ENCODE assay signal across 17 cellular contexts in the genomic region with DNA sequence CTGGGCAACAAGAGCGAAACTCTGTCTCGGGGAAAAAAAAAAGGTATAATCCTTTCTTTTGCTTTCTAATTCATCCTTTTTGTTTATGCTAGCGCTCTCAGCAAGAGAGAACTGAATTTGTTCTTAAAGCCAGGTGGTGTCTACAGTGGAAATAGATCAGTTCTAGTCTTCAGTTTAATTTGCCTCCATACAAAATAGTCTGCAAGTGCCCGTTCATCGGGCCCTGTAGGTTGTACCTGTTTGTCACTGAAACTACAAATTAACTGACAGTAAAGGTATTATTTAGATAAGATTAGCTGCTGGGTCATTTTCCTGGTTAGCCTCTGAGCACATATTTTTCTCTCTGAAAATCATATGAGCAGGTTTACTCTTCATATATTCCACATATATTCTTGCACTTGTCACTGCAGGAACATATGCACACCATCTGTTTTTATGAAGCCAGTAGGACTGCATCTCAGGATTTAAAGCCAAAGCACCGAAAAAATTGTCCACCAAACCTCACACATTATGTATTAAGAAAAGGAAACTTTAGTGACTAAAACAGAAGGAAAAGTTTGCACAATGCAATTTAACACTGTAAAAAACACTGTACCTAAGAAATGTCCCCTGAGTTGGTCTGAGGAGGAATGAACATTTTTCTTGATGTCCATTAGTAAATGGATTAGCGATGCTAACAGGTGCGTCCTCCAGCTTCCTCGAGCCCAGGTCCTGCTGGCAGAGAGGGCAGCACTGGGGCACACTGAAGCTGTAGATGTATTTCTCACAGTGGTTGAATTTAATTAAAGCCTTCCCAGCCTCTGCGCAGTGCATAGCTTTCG. TPM values are rescaled to one million over a fixed set of nuclear protein-coding genes. Genes with fewer than 3 reads are reported as not detected.
DNase-seq lines count a peak whose midpoint lies in the region; ATAC-seq, FAIRE-seq and TF ChIP-seq lines count a peak whose summit lies in the region.
"Had no signal": no experiment of that assay in that cellular context is flagged by ENCODE, and none has a peak within 500 bp of the region (broad histone marks: within the 10 kb centered on the region; RNA-seq: fewer than 3 reads in every experiment).

No MANE protein-coding gene starts in this region.

- intact Hi-C loops in mammary epithelial cell (cut with micrococcal nuclease): loop anchor here (1.0 kb wide), 1 partner anchor 11 kb away; no protein-coding TSS in a partner anchor
- intact Hi-C loops in kidney (cut with DNase I): no loop called here
- intact Hi-C loops in cardiac septum (cut with DNase I): no loop called here

- TSS peak; percentile 40 for BruUV-seq in mammary epithelial cell (replicated peaks; lab: Mats Ljungman, UMichigan)

- peak overlapping the region; percentile 25 for H3K9ac ChIP-seq in mammary epithelial cell (ENCODE audit: insufficient read depth, low read length)
- peak overlapping the region in 1 of 2 donors; percentile 48 for H3K9ac ChIP-seq in kidney (ENCODE audit: low read length in 2 of 2)

- dilution Hi-C loops in mammary epithelial cell (cut with HindIII; ENCODE audit: low sequenced_read_pairs): no loop called here

- no peak for TF ChIP-seq EP300 in Ishikawa (IDR thresholded peaks at IDR 0.05; ENCODE audit: borderline replicate concordance)

- H3K79me2 ChIP-seq in mammary epithelial cell (ENCODE audit: insufficient read depth, low read length): no peaks in the 10 kb centered on the region

- no peaks in the 10 kb centered on the region for H4K20me1 ChIP-seq in mammary epithelial cell (ENCODE audit: insufficient read depth, low read length)

- CTCF ChIA-PET in mammary epithelial cell (lab: Charles Lee; ENCODE audit: low non-redundant PET): interaction anchor here (0.5 to 0.6 kb wide), 2 partner anchors 13 to 25 kb away, joined by 3 to 4 read pairs; no protein-coding TSS in a partner anchor
- CTCF ChIA-PET in CD8-positive, alpha-beta memory T cell (lab: Charles Lee): interaction anchor here (1.2 kb wide), 1 partner anchor 15 kb away, joined by 3 read pairs; no protein-coding TSS in a partner anchor

- H3K27me3 ChIP-seq in mammary epithelial cell (ENCODE audit: insufficient read depth, low read length) (no peaks in the 10 kb centered on the region), small intestine (ENCODE audit: control insufficient read depth in 2 of 2, insufficient read depth in 2 of 2, low read length in 2 of 2) (no peaks in the 10 kb centered on the region)
- H3K27me3 ChIP-seq in CD8-positive, alpha-beta memory T cell (ENCODE audit: insufficient read depth, low read length, poor library complexity, severe bottlenecking): no peaks in the 10 kb centered on the region
- H3K27me3 ChIP-seq: right lobe of liver had no signal

- 31% methylated on average over 10 of the region's 11 CpGs for WGBS in mammary epithelial cell (ENCODE audit: low coverage, missing lambda C conversion rate)
- WGBS in small intestine, 3 donors: 14 to 56% (median 34%) methylated on average over 11 of the region's 11 CpGs

- peak overlapping the region; percentile 86 for H3K4me2 ChIP-seq in mammary epithelial cell (ENCODE audit: insufficient read depth, low read depth, low read length)

- peak overlapping the region; percentile 31 for H3K27ac ChIP-seq in mammary epithelial cell (ENCODE audit: insufficient read depth, low read depth, low read length)
- H3K27ac ChIP-seq in kidney (ENCODE audit: low read depth in 2 of 2, low read length in 2 of 2): no peak overlapping the region
- H3K27ac ChIP-seq in small intestine (ENCODE audit: low read depth in 1 of 2, low read length in 1 of 2): peak overlapping the region; percentile 90 to 94
- H3K27ac ChIP-seq in CD8-positive, alpha-beta memory T cell (ENCODE audit: low read depth, low read length): no peak overlapping the region
- H3K27ac ChIP-seq: right lobe of liver had no signal

- no peaks in the 10 kb centered on the region for H3K36me3 ChIP-seq in mammary epithelial cell (ENCODE audit: insufficient read depth, low read length)
- H3K36me3 ChIP-seq in kidney (ENCODE audit: control insufficient read depth in 1 of 2, insufficient read depth in 2 of 2, low read length in 2 of 2): peaks cover 3 to 6% of the 10 kb centered on the region in 2 donors
- H3K36me3 ChIP-seq in small intestine (ENCODE audit: control insufficient read depth in 2 of 2, insufficient read depth in 2 of 2, low read length in 2 of 2): peaks cover 0 to 3% of the 10 kb centered on the region in 2 donors
- no peaks in the 10 kb centered on the region for H3K36me3 ChIP-seq in CD8-positive, alpha-beta memory T cell (ENCODE audit: insufficient read depth, low read length)
- H3K36me3 ChIP-seq: right lobe of liver had no signal

- no peak for ATAC-seq in HG02870 (IDR thresholded peaks at IDR 0.05; ENCODE audit: unreplicated experiment)

- H3K9me3 ChIP-seq in mammary epithelial cell (replicated peaks; ENCODE audit: insufficient read depth, low read length) (no peaks in the 10 kb centered on the region), kidney (ENCODE audit: control insufficient read depth in 1 of 2, low read length in 2 of 2) (no peaks in the 10 kb centered on the region), small intestine (ENCODE audit: control insufficient read depth, low read depth) (no peaks in the 10 kb centered on the region)
- no peaks in the 10 kb centered on the region for H3K9me3 ChIP-seq in CD8-positive, alpha-beta memory T cell (ENCODE audit: low read length)
- H3K9me3 ChIP-seq: right lobe of liver had no signal

- POLR2A ChIA-PET in CD8-positive, alpha-beta memory T cell (lab: Charles Lee): interaction anchor here (0.7 kb wide), 1 partner anchor 109 kb away, joined by 8 read pairs; no protein-coding TSS in a partner anchor

- peak overlapping the region; percentile 49 to 61 (median 57) for H3K4me3 ChIP-seq in mammary epithelial cell (replicated peaks in 1 of 3; ENCODE audit: insufficient read depth in 1 of 3, low read depth in 2 of 3, low read length in 3 of 3)
- H3K4me3 ChIP-seq in kidney (ENCODE audit: low read length in 2 of 2): peak overlapping the region; percentile 14 to 51
- peak overlapping the region in 1 of 2 donors; percentile 81 for H3K4me3 ChIP-seq in small intestine (ENCODE audit: low read depth in 1 of 2, low read length in 2 of 2)
- no peak overlapping the region for H3K4me3 ChIP-seq in CD8-positive, alpha-beta memory T cell (ENCODE audit: low read length)
- H3K4me3 ChIP-seq: lung, right lobe of liver had no signal

- H3K4me1 ChIP-seq in mammary epithelial cell (ENCODE audit: insufficient read depth, low read length) (no peaks in the 10 kb centered on the region), kidney (ENCODE audit: control insufficient read depth in 1 of 2, insufficient read depth in 1 of 2, low read depth in 1 of 2, low read length in 2 of 2) (no peaks in the 10 kb centered on the region), small intestine (ENCODE audit: control insufficient read depth in 2 of 2, insufficient read depth in 1 of 2, low read depth in 1 of 2, low read length in 1 of 2) (no peaks in the 10 kb centered on the region)
- H3K4me1 ChIP-seq in CD8-positive, alpha-beta memory T cell (ENCODE audit: insufficient read depth, low read length): no peaks in the 10 kb centered on the region
- H3K4me1 ChIP-seq: right lobe of liver had no signal

- in situ Hi-C loops in mammary epithelial cell (cut with MboI; ENCODE audit: low sequenced_read_pairs in 2 of 2): no loop called here

- FAIRE-seq in kidney (lab: Jason Lieb, UNC) (no peak), small intestine (lab: Jason Lieb, UNC) (no peak)
- FAIRE-seq: frontal cortex, HepG2 had no signal

- H3K4me1 Mint-ChIP-seq in CD8-positive, alpha-beta memory T cell: no peaks in the 10 kb centered on the region
- H3K4me1 Mint-ChIP-seq: central memory CD8-positive, alpha-beta T cell had no signal

- H3K27me3 Mint-ChIP-seq in CD8-positive, alpha-beta memory T cell: peaks cover 2% of the 10 kb centered on the region in 2 donors

- no peak overlapping the region for H3K27ac Mint-ChIP-seq in CD8-positive, alpha-beta memory T cell
- H3K27ac Mint-ChIP-seq: activated CD8-positive, alpha-beta T cell treated with anti-CD3 and anti-CD28 coated beads, Interleukin-2, amount 10 ng/mL, durations not matched to agents 7 days and 5 days; activated naive CD8-positive, alpha-beta T cell treated with anti-CD3 and anti-CD28 coated beads, Interleukin-2, amount 10 ng/mL, durations not matched to agents 7 days and 5 days had no signal

- no peak for TF ChIP-seq CTCF in mammary epithelial cell (conservative IDR thresholded peaks at IDR 0.05 in 1 of 2, IDR thresholded peaks at IDR 0.05 in 1 of 2; ENCODE audit: extremely low read depth in 1 of 2, insufficient read depth in 1 of 2, low read depth in 1 of 2, low read length in 2 of 2)
- no peak for TF ChIP-seq CTCF in kidney (IDR thresholded peaks at IDR 0.05; ENCODE audit: borderline replicate concordance, extremely low read depth, insufficient read depth)

- peaks cover 0 to 3% (median 2%) of the 10 kb centered on the region in 3 donors for H3K36me3 Mint-ChIP-seq in CD8-positive, alpha-beta memory T cell
- H3K36me3 Mint-ChIP-seq: activated naive CD8-positive, alpha-beta T cell treated with anti-CD3 and anti-CD28 coated beads, Interleukin-2, amount 10 ng/mL, durations not matched to agents 7 days and 5 days had no signal

- DNase-seq in mammary epithelial cell (no peak), kidney (no peak), small intestine (no peak), cardiac septum (ENCODE audit: low spot score) (no peak)
- no peak for DNase-seq in CD8-positive, alpha-beta memory T cell
- DNase-seq in activated CD4-positive, alpha-beta T cell treated with anti-CD3 and anti-CD28 coated beads, Interleukin-2, amount 50 U/mL, for 4 hours: no peak
- DNase-seq: activated CD8-positive, alpha-beta T cell treated with anti-CD3 and anti-CD28 coated beads, Interleukin-2, amount 10 ng/mL, durations not matched to agents 7 days and 5 days; activated naive CD8-positive, alpha-beta T cell treated with anti-CD3 and anti-CD28 coated beads, Interleukin-2, amount 10 ng/mL, durations not matched to agents 7 days and 5 days; HCEC 1CT; nephron progenitor cell; right lobe of liver had no signal

- TF ChIP-seq RAD21 in Ishikawa (IDR thresholded peaks at IDR 0.05; ENCODE audit: low read depth): no peak

- H2AFZ ChIP-seq in mammary epithelial cell (ENCODE audit: low read depth, low read length): peak overlapping the region; percentile 72

- no peak overlapping the region for H3K4me3 Mint-ChIP-seq in CD8-positive, alpha-beta memory T cell
- H3K4me3 Mint-ChIP-seq: activated CD8-positive, alpha-beta T cell treated with anti-CD3 and anti-CD28 coated beads, Interleukin-2, amount 10 ng/mL, durations not matched to agents 7 days and 5 days; activated naive CD8-positive, alpha-beta T cell treated with anti-CD3 and anti-CD28 coated beads, Interleukin-2, amount 10 ng/mL, durations not matched to agents 7 days and 5 days; central memory CD8-positive, alpha-beta T cell; nephron progenitor cell had no signal

- H3K9me3 Mint-ChIP-seq in CD8-positive, alpha-beta memory T cell: no peaks in the 10 kb centered on the region
- H3K9me3 Mint-ChIP-seq: activated naive CD8-positive, alpha-beta T cell treated with anti-CD3 and anti-CD28 coated beads, Interleukin-2, amount 10 ng/mL, durations not matched to agents 7 days and 5 days; central memory CD8-positive, alpha-beta T cell; nephron progenitor cell had no signal

RNA-seq across cellular contexts. Expression of a gene that starts 0.4 kb away (rescaled TPM):
- total RNA-seq in mammary epithelial cell: 1 to 10 TPM; 2.3 to 2.7 TPM
- polyA plus RNA-seq in mammary epithelial cell: 5.3 TPM
- 4.4 TPM for polyA minus RNA-seq in mammary epithelial cell
- total RNA-seq in kidney: 1.7 TPM
- not detected for polyA plus RNA-seq in kidney (ENCODE audit: insufficient read depth, low read depth, low replicate concordance)
- 10 to 100 TPM in 2 of 3 donors, 1 to 10 TPM in 1; 7.6 to 23.9 (median 10.3) TPM for polyA plus RNA-seq in small intestine
- total RNA-seq in CD8-positive, alpha-beta memory T cell: not detected
- not detected for polyA plus RNA-seq in CD8-positive, alpha-beta memory T cell
- 0.48 TPM for total RNA-seq in cardiac septum
- total RNA-seq: activated CD8-positive, alpha-beta T cell treated with anti-CD3 and anti-CD28 coated beads, Interleukin-2, amount 10 ng/mL, durations not matched to agents 7 days and 5 days; activated naive CD8-positive, alpha-beta T cell treated with anti-CD3 and anti-CD28 coated beads, Interleukin-2, amount 10 ng/mL, durations not matched to agents 7 days and 5 days; frontal cortex; HepG2 had no signal
- polyA plus RNA-seq: HepG2 had no signal

RNA-seq across cellular contexts. Expression of a gene that starts 12.0 kb away (rescaled TPM):
- total RNA-seq in mammary epithelial cell (10 to 100 TPM; 26.3 to 35.0 TPM), kidney (27.0 TPM), cardiac septum (27.9 TPM)
- polyA plus RNA-seq in mammary epithelial cell (25.1 TPM), kidney (ENCODE audit: insufficient read depth, low read depth, low replicate concordance) (15.9 TPM), small intestine (10 to 100 TPM; 12.7 to 16.0 (median 13.2) TPM)
- 51.8 TPM for polyA minus RNA-seq in mammary epithelial cell
- 10 to 100 TPM; 30.0 to 33.6 TPM for total RNA-seq in CD8-positive, alpha-beta memory T cell
- 51.6 TPM for polyA plus RNA-seq in CD8-positive, alpha-beta memory T cell

Comparison
In these comparisons a context has a peak if more than half of its experiments do, and no peak if none do; other contexts are left out.
1. H3K27ac ChIP-seq: peak in mammary epithelial cell (single experiment) and small intestine (2 of 2); none in kidney (0 of 2) and CD8-positive, alpha-beta memory T cell (single experiment).